In the genomic region with DNA sequence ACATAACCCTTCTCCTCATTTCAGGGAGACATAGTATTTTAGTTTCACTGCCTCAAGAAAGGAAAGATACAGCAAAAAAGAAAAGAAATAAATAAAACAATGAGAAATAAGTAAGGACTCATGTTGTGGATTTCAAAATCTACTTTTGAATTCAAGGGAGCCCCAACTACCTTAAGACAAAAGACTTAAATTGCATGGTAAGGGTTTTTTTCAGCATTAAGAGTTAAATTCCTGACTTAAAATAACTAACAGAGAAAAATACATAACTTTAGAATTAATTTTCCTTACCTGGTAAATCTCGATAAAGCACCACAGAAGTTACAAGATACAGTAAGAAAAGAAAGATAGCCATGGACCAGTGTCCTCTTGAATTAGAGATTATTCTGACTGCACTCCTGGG, we compare ENCODE assay signal across 18 cellular contexts.
DNase-seq lines count a peak whose midpoint lies in the region; ATAC-seq and TF ChIP-seq lines count a peak whose summit lies in the region.
"Had no signal": no experiment of that assay in that cellular context is flagged by ENCODE, and none has a peak within 500 bp of the region (broad histone marks: within the 10 kb centered on the region; RNA-seq: fewer than 3 reads in every experiment).

No MANE protein-coding gene starts in this region.

- H3K9ac ChIP-seq in GM23248 (peak overlapping the region; percentile 58), mesenchymal stem cell (ENCODE audit: low read length) (peak overlapping the region; percentile 77), neural progenitor cell (no peak overlapping the region)
- H3K9ac ChIP-seq: BLaER1 had no signal

- no peak overlapping the region for H3K4me3 Mint-ChIP-seq in neural progenitor cell
- H3K4me3 Mint-ChIP-seq: CD8-positive, alpha-beta memory T cell; H9; IgD-negative memory B cell had no signal

- H3K27ac ChIP-seq in GM23248 (peak overlapping the region; percentile 86), Panc1 (ENCODE audit: low read length) (peak overlapping the region; percentile 35; the same call in 1 of the 2 replicates), mesenchymal stem cell (ENCODE audit: low read length, poor library complexity, severe bottlenecking) (no peak overlapping the region), neural progenitor cell (no peak overlapping the region)
- H3K27ac ChIP-seq: BLaER1, HL-60 had no signal

- no peak overlapping the region for H4K8ac ChIP-seq in mesenchymal stem cell (ENCODE audit: low read length)

- no peaks in the 10 kb centered on the region for H3K27me3 Mint-ChIP-seq in neural progenitor cell (ENCODE audit: insufficient read depth, low read depth)
- H3K27me3 Mint-ChIP-seq: IgD-negative memory B cell had no signal

- H3K9me3 ChIP-seq in GM23248 (ENCODE audit: low read depth) (no peaks in the 10 kb centered on the region), Panc1 (ENCODE audit: control insufficient read depth, insufficient read depth, low read depth, low read length) (no peaks in the 10 kb centered on the region), mesenchymal stem cell (ENCODE audit: control insufficient read depth, low read length) (no peaks in the 10 kb centered on the region), neural progenitor cell (ENCODE audit: low read depth) (no peaks in the 10 kb centered on the region)
- H3K9me3 ChIP-seq: BLaER1, Caco-2 had no signal

- no peak for ATAC-seq in Panc1
- no peak for ATAC-seq in HG03175 (IDR thresholded peaks at IDR 0.05; ENCODE audit: unreplicated experiment)

- no peak overlapping the region for H2BK5ac ChIP-seq in mesenchymal stem cell (ENCODE audit: low read depth, low read length, poor library complexity, severe bottlenecking)

- no peak overlapping the region for H3K23ac ChIP-seq in mesenchymal stem cell (ENCODE audit: low read length in 2 of 2)

- H4K91ac ChIP-seq in mesenchymal stem cell (ENCODE audit: low read length): no peak overlapping the region

- no peaks in the 10 kb centered on the region for H3K79me1 ChIP-seq in mesenchymal stem cell (replicated peaks; ENCODE audit: low read length, poor library complexity, severe bottlenecking)

- no peak overlapping the region for H2BK15ac ChIP-seq in mesenchymal stem cell (ENCODE audit: low read depth, poor library complexity, severe bottlenecking)

- no peaks in the 10 kb centered on the region for H3K9me2 ChIP-seq in GM23248 (ENCODE audit: insufficient read depth)

- intact Hi-C loops in Panc1 (cut with micrococcal nuclease; ENCODE audit: unreplicated experiment): no loop called here

- H3K27ac Mint-ChIP-seq in neural progenitor cell: no peak overlapping the region
- H3K27ac Mint-ChIP-seq: CD8-positive, alpha-beta memory T cell; H9; IgD-negative memory B cell had no signal

- H3K4me3 ChIP-seq in GM23248 (peak overlapping the region; percentile 36), Panc1 (ENCODE audit: low read depth in 2 of 2, low read length in 2 of 2) (no peak overlapping the region), mesenchymal stem cell (ENCODE audit: insufficient read depth in 1 of 2, low read depth in 1 of 2, low read length in 2 of 2) (peak overlapping the region in 1 of 2 experiments; percentile 20), neural progenitor cell (no peak overlapping the region)
- H3K4me3 ChIP-seq: BLaER1 had no signal

- H4K20me1 ChIP-seq in GM23248 (ENCODE audit: insufficient read depth) (no peaks in the 10 kb centered on the region), neural progenitor cell (ENCODE audit: low read depth) (no peaks in the 10 kb centered on the region)
- H4K20me1 ChIP-seq: BLaER1 had no signal

- no peak for TF ChIP-seq CTCF in Panc1 (IDR thresholded peaks at IDR 0.05)
- no peak for TF ChIP-seq CTCF in neural progenitor cell (IDR thresholded peaks at IDR 0.05)

- H2AFZ ChIP-seq in GM23248: peak overlapping the region; percentile 54
- no peak overlapping the region for H2AFZ ChIP-seq in mesenchymal stem cell (ENCODE audit: low read depth, low read length)
- H2AFZ ChIP-seq in neural progenitor cell (replicated peaks): peak overlapping the region; percentile 40

- H2BK12ac ChIP-seq in mesenchymal stem cell (ENCODE audit: low read length in 2 of 2): no peak overlapping the region

- no peaks in the 10 kb centered on the region for H3K79me2 ChIP-seq in GM23248 (ENCODE audit: insufficient read depth)
- no peaks in the 10 kb centered on the region for H3K79me2 ChIP-seq in neural progenitor cell (ENCODE audit: low read depth)

- no peaks in the 10 kb centered on the region for H3K9me3 Mint-ChIP-seq in neural progenitor cell
- H3K9me3 Mint-ChIP-seq: H9 had no signal

- no peak overlapping the region for H2AK5ac ChIP-seq in mesenchymal stem cell (ENCODE audit: low read length, severe bottlenecking)

- H3K4me2 ChIP-seq in GM23248 (ENCODE audit: unreplicated experiment) (peak overlapping the region; percentile 67), mesenchymal stem cell (ENCODE audit: low read length, poor library complexity, severe bottlenecking) (no peak overlapping the region), neural progenitor cell (no peak overlapping the region)
- H3K4me2 ChIP-seq: BLaER1 had no signal

- no peak overlapping the region for H2BK120ac ChIP-seq in mesenchymal stem cell (ENCODE audit: low read depth, low read length)

- DNase-seq in GM23248 (peak; percentile 7), Panc1 (ENCODE audit: low read depth, low spot score) (no peak), mesenchymal stem cell (no peak), neural progenitor cell (ENCODE audit: low spot score) (no peak), NCI-H2029 (lab: John Stamatoyannopoulos, UW) (no peak), middle frontal gyrus (ENCODE audit: extremely low spot score, low spot score) (no peak)
- no peak for DNase-seq in NK-92 treated with Interleukin-12 subunit alpha and Interleukin-12 subunit beta, amount 100 ng/mL, for 24 hours (lab: John Stamatoyannopoulos, UW)
- DNase-seq: AML-193; Caco-2; CD8-positive, alpha-beta memory T cell; DND-41; GDM1; GOT3; H9 had no signal

- H3K36me3 Mint-ChIP-seq in neural progenitor cell: no peaks in the 10 kb centered on the region
- H3K36me3 Mint-ChIP-seq: CD8-positive, alpha-beta memory T cell; IgD-negative memory B cell had no signal

- no TSS peak for BruUV-seq in Panc1 (replicated peaks; lab: Mats Ljungman, UMichigan)

- peaks cover 20% of the 10 kb centered on the region for H3K4me1 Mint-ChIP-seq in neural progenitor cell
- H3K4me1 Mint-ChIP-seq: CD8-positive, alpha-beta memory T cell; H9; IgD-negative memory B cell had no signal

- H3F3A ChIP-seq in GM23248 (ENCODE audit: insufficient read depth) (peaks cover 24% of the 10 kb centered on the region), neural progenitor cell (ENCODE audit: low read depth) (no peaks in the 10 kb centered on the region)

- H3K27me3 ChIP-seq in GM23248 (replicated peaks; ENCODE audit: insufficient read depth): no peaks in the 10 kb centered on the region
- H3K27me3 ChIP-seq in Panc1 (ENCODE audit: control insufficient read depth, insufficient read depth, low read length): no peaks in the 10 kb centered on the region
- no peaks in the 10 kb centered on the region for H3K27me3 ChIP-seq in mesenchymal stem cell (ENCODE audit: control insufficient read depth in 1 of 2, insufficient read depth in 1 of 2, low read length in 2 of 2)
- no peaks in the 10 kb centered on the region for H3K27me3 ChIP-seq in neural progenitor cell
- H3K27me3 ChIP-seq: BLaER1 had no signal

- POLR2A ChIA-PET in Panc1 (lab: Charles Lee): no interaction called here

- no peak overlapping the region for H3K18ac ChIP-seq in mesenchymal stem cell (ENCODE audit: low read depth in 1 of 2, low read length in 2 of 2)

- CTCF ChIA-PET in Panc1 (lab: Charles Lee): no interaction called here

- H3K4me1 ChIP-seq in GM23248 (ENCODE audit: insufficient read depth) (peaks cover 40% of the 10 kb centered on the region), Panc1 (ENCODE audit: control insufficient read depth, insufficient read depth, low read length) (no peaks in the 10 kb centered on the region), mesenchymal stem cell (ENCODE audit: control insufficient read depth, insufficient read depth, low read depth, low read length) (peaks cover 2% of the 10 kb centered on the region), neural progenitor cell (peaks cover 19% of the 10 kb centered on the region)
- H3K4me1 ChIP-seq: BLaER1, Caco-2 had no signal

- H3K4ac ChIP-seq in mesenchymal stem cell (ENCODE audit: low read depth in 1 of 2, low read length in 2 of 2): no peak overlapping the region

- WGBS in GM23248 (ENCODE audit: low coverage in 1 of 2, low lambda C conversion rate in 2 of 2, missing lambda C conversion rate in 2 of 2), 2 experiments: 0 to 3% methylated on average over 1 of the region's 1 CpG
- WGBS in mesenchymal stem cell: no CpG with 5 or more reads among the region's 1 CpG

- H3K14ac ChIP-seq in mesenchymal stem cell (ENCODE audit: low read length in 2 of 2): no peak overlapping the region

- no peaks in the 10 kb centered on the region for H3K36me3 ChIP-seq in GM23248 (ENCODE audit: low read depth)
- H3K36me3 ChIP-seq in Panc1 (ENCODE audit: control insufficient read depth, insufficient read depth, low read length): no peaks in the 10 kb centered on the region
- no peaks in the 10 kb centered on the region for H3K36me3 ChIP-seq in mesenchymal stem cell (ENCODE audit: control insufficient read depth in 1 of 2, insufficient read depth in 2 of 2, low read depth in 1 of 2, low read length in 2 of 2)
- no peaks in the 10 kb centered on the region for H3K36me3 ChIP-seq in neural progenitor cell
- H3K36me3 ChIP-seq: BLaER1 had no signal

- in situ Hi-C loops in GM23248 (cut with MboI) (no loop called here), Panc1 (cut with HindIII; ENCODE audit: low pct_unique_long_range_greater_than_20kb, low sequenced_read_pairs) (no loop called here)

Comparison
In these comparisons a context has a peak if more than half of its experiments do, and no peak if none do; other contexts are left out.
1. H3K27ac ChIP-seq: peak in GM23248 (single experiment) and Panc1 (single experiment); none in mesenchymal stem cell (single experiment) and neural progenitor cell (single experiment).